In genomic region chr5:53792338-53792737, GRCh38 we compare ENCODE assay signal across 30 cellular contexts.
"Had no signal": no experiment of that assay in that cellular context is flagged by ENCODE, and none has a peak within 500 bp of the region (broad histone marks: within the 10 kb centered on the region; RNA-seq: fewer than 3 reads in every experiment).

No MANE protein-coding gene starts in this region.

- H3K4me3 ChIP-seq: heart left ventricle, left lung, lung, mucosa of descending colon, neural progenitor cell, right atrium auricular region, right lobe of liver, transverse colon, upper lobe of left lung, vagina had no signal

- H3K27me3 ChIP-seq: heart left ventricle, left lung, neural progenitor cell, neutrophil, right atrium auricular region, right lobe of liver, transverse colon, upper lobe of left lung, vagina had no signal

- H3K9me3 ChIP-seq: mucosa of descending colon, neutrophil, right lobe of liver, transverse colon, upper lobe of left lung, vagina had no signal

- H2AFZ ChIP-seq: neural progenitor cell, parathyroid adenoma had no signal

- H3K9ac ChIP-seq: neural progenitor cell, parathyroid adenoma had no signal

- H3K36me3 ChIP-seq: heart left ventricle, left lung, neural progenitor cell, neutrophil, right atrium auricular region, right lobe of liver, transverse colon, upper lobe of left lung, vagina had no signal

- H3K4me2 ChIP-seq: neural progenitor cell had no signal

- H3K79me2 ChIP-seq: parathyroid adenoma had no signal

- ATAC-seq: heart left ventricle; left colon; left lung; mucosa of descending colon; natural killer cell; right lobe of liver; stimulated activated memory B cell treated with anti-CD40 and anti-IgM and Interleukin-4, amounts not matched to agents 10 μg/mL and 1 μg/mL and 100 μg/mL, for 72 hours; stimulated activated naive CD8-positive, alpha-beta T cell treated with anti-CD3 and anti-CD28 coated beads, Interleukin-15, amount 100 ng/mL, for 72 hours had no signal

- H3K4me1 ChIP-seq: heart left ventricle, left lung, neural progenitor cell, parathyroid adenoma, right atrium auricular region, right lobe of liver, transverse colon, upper lobe of left lung, vagina had no signal

- DNase-seq: heart left ventricle; hypothalamus; immature natural killer cell; kidney; left colon; left lung; mesendoderm; mucosa of descending colon; naive B cell; natural killer cell; nephron progenitor cell; occipital lobe; right lobe of liver; small intestine; stimulated activated CD4-positive, alpha-beta T cell treated with anti-CD3 and anti-CD28 coated beads, Interleukin-1b, Interleukin-23, amount 100 ng/mL, for 48 hours; stimulated activated CD4-positive, alpha-beta T cell treated with anti-CD3 and anti-CD28 coated beads, Interleukin-2, amount 100 ng/mL, for 48 hours; stimulated activated CD4-positive, alpha-beta T cell treated with anti-CD3 and anti-CD28 coated beads, Interleukin-4, amount 100 ng/mL, for 4 hours; stimulated activated CD8-positive, alpha-beta memory T cell treated with anti-CD3 and anti-CD28 coated beads, Interleukin-4, amount 100 ng/mL, for 48 hours; stimulated activated naive CD4-positive, alpha-beta T cell treated with Interleukin-2 at 50 U/mL for 16 hours; stimulated activated naive CD8-positive, alpha-beta T cell treated with anti-CD3 and anti-CD28 coated beads, Interleukin-15, amount 100 ng/mL, for 72 hours; substantia nigra; transverse colon; upper lobe of left lung had no signal

- H3K27ac ChIP-seq: heart left ventricle, left lung, neural progenitor cell, neutrophil, parathyroid adenoma, right atrium auricular region, right lobe of liver, transverse colon, upper lobe of left lung, vagina had no signal
